8 cellular contexts compared by ENCODE assay signal in genomic region chr12:49866859-49867579, GRCh38. TPM values are rescaled to one million over a fixed set of nuclear protein-coding genes. Genes with fewer than 3 reads are reported as not detected.
DNase-seq lines count a peak whose midpoint lies in the region; ATAC-seq and TF ChIP-seq lines count a peak whose summit lies in the region.

No MANE protein-coding gene starts in this region.

- peak; percentile 75 for DNase-seq in DMS53 (lab: John Stamatoyannopoulos, UW)
- DNase-seq in DMS53 treated with DMSO at 0.1 percent for 48 hours (lab: John Stamatoyannopoulos, UW; ENCODE audit: unreplicated experiment), result no peak
- peak; percentile 79 for DNase-seq in NB4 (ENCODE audit: low read depth)
- peak; percentile 48 for DNase-seq in UCSD-AML1 (lab: John Stamatoyannopoulos, UW; ENCODE audit: unreplicated experiment)
- peak; percentile 56 to 67 (median 67) for DNase-seq in immature natural killer cell
- peak; percentile 58 to 59 for DNase-seq in stimulated activated CD4-positive, alpha-beta T cell treated with anti-CD3 and anti-CD28 coated beads, Interleukin-15, amount 100 ng/mL, for 48 hours (ENCODE audit: low read depth in 2 of 2)

- H3K9me3 Mint-ChIP-seq in brain, result peaks cover 0 to 3% (median 0%) of the 10 kb centered on the region in 5 experiments
- H3K9me3 Mint-ChIP-seq in immature natural killer cell, result no peaks in the 10 kb centered on the region

- H3K27me3 Mint-ChIP-seq in brain, result peaks cover 7% of the 10 kb centered on the region
- H3K27me3 Mint-ChIP-seq in immature natural killer cell (ENCODE audit: low read depth in 3 of 3), result peaks cover 0 to 14% (median 3%) of the 10 kb centered on the region in 3 donors

- no peak overlapping the region for H3K4me3 ChIP-seq in NB4 (ENCODE audit: low read depth, low read length)

- TF ChIP-seq POLR2A in NB4 (IDR thresholded peaks at IDR 0.05; ENCODE audit: extremely low read depth, insufficient read length), result no peak

- ATAC-seq in GM18517 (IDR thresholded peaks at IDR 0.05; ENCODE audit: unreplicated experiment), result no peak

- peaks cover 70% of the 10 kb centered on the region for H3K4me1 Mint-ChIP-seq in brain
- H3K4me1 Mint-ChIP-seq in immature natural killer cell, result peaks cover 0 to 2% of the 10 kb centered on the region in 2 donors

- H3K36me3 Mint-ChIP-seq in brain, result no peaks in the 10 kb centered on the region
- H3K36me3 Mint-ChIP-seq in immature natural killer cell, result no peaks in the 10 kb centered on the region

- H3K27ac Mint-ChIP-seq in brain, result peak overlapping the region; percentile 40 to 88 (median 65)
- H3K27ac Mint-ChIP-seq in immature natural killer cell, result peak overlapping the region in 1 of 6 donors; percentile 17

- no peak overlapping the region for H3K4me3 Mint-ChIP-seq in brain
- H3K4me3 Mint-ChIP-seq in immature natural killer cell, result no peak overlapping the region

- TF ChIP-seq CTCF in NB4 (IDR thresholded peaks at IDR 0.05; ENCODE audit: low read depth, low read length), result peak; percentile 97
- peak; percentile 93 to 98 for TF ChIP-seq CTCF in brain (conservative IDR thresholded peaks at IDR 0.05)

RNA-seq across cellular contexts. Expression of gene BCDIN3D, which starts 24.1 kb away (rescaled TPM):
- polyA plus RNA-seq in brain (ENCODE audit: insufficient read depth, low read depth, low replicate concordance), result 3.6 TPM
- polyA plus RNA-seq in immature natural killer cell, result 1 to 10 TPM; 3.0 to 5.1 (median 4.5) TPM

RNA-seq across cellular contexts. Expression of gene FAIM2, which starts 36.7 kb away (rescaled TPM):
- polyA plus RNA-seq in brain (ENCODE audit: insufficient read depth, low read depth, low replicate concordance) (213 TPM), immature natural killer cell (1 to 10 TPM in 1 of 3 donors, under 1 TPM in 1, not detected in 1; 0.77 to 1.8 TPM)

RNA-seq across cellular contexts. Expression of gene NCKAP5L, which starts 38.8 kb away (rescaled TPM):
- 15.3 TPM for polyA plus RNA-seq in brain (ENCODE audit: insufficient read depth, low read depth, low replicate concordance)
- 1 to 10 TPM in 2 of 3 donors, not detected in 1; 1.0 to 5.6 TPM for polyA plus RNA-seq in immature natural killer cell

Comparison
In these comparisons a context has a peak if more than half of its experiments do, and no peak if none do; other contexts are left out.
1. RNA of gene FAIM2, which starts 36.7 kb away (polyA plus RNA-seq): 213 TPM in brain (single experiment); 0.77 to 1.8 TPM in immature natural killer cell; every median in the first group is over 10 times any median in the second.